ENCODE assay signal across 11 cellular contexts in the genomic region with DNA sequence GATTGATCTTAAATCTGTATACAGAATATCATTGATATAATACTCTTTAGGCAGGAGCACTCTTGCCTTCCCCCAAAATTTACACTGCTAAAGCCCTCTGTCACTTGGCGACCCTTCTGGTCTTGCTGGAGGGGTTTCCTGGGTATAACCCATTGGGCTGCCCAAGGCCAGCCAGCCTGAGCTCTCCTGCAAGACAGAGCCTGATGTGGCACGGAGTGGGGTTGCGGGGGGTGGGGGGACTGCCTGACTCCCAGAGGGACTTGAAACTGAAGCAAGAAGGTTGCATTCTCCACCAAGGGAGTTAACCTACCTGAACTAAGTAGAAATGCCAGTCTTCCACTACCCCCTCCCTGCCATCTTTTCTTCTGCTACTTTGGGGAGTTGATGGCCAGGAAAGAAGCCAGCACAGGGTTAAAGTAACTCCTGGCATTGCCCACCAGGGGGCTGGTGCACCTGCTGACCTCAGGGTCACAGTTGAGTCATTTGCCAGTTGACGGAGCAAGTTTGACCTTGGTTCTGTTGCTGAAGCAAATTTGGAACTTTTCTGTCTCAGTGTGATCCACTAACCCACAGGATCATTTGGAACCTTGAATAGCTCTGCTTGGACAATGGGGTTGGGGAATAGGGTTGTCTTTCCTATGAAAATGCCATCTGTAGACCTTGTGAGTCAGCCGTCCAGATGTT.
DNase-seq lines count a peak whose midpoint lies in the region; ATAC-seq, FAIRE-seq and TF ChIP-seq lines count a peak whose summit lies in the region.
"Had no signal": no experiment of that assay in that cellular context is flagged by ENCODE, and none has a peak within 500 bp of the region (broad histone marks: within the 10 kb centered on the region; RNA-seq: fewer than 3 reads in every experiment).

No MANE protein-coding gene starts in this region.

- H3K36me3 ChIP-seq in right atrium auricular region (peaks cover 81% of the 10 kb centered on the region), left ventricle myocardium inferior (peaks cover 79% of the 10 kb centered on the region), OCI-LY3 (replicated peaks; ENCODE audit: low read depth, low read length) (peaks cover 76% of the 10 kb centered on the region), endothelial cell of umbilical vein (ENCODE audit: control insufficient read depth in 2 of 2, extremely low read depth in 1 of 2, insufficient read depth in 2 of 2, low read length in 2 of 2) (peaks cover 30 to 50% of the 10 kb centered on the region in 2 experiments)

- BruUV-seq in endothelial cell of umbilical vein (replicated peaks; lab: Mats Ljungman, UMichigan), result no TSS peak

- no peaks in the 10 kb centered on the region for H3K27me3 ChIP-seq in right atrium auricular region
- no peaks in the 10 kb centered on the region for H3K27me3 ChIP-seq in left ventricle myocardium inferior (ENCODE audit: low read depth)
- H3K27me3 ChIP-seq in OCI-LY3 (ENCODE audit: low read depth, low read length), result no peaks in the 10 kb centered on the region
- H3K27me3 ChIP-seq in endothelial cell of umbilical vein (ENCODE audit: control insufficient read depth in 2 of 2, insufficient read depth in 2 of 2, low read length in 2 of 2), result no peaks in the 10 kb centered on the region
- H3K27me3 ChIP-seq: SJCRH30 had no signal

- no peak for FAIRE-seq in endothelial cell of umbilical vein (lab: Jason Lieb, UNC)

- H3K27ac Mint-ChIP-seq in type B pancreatic cell, result no peak overlapping the region

- POLR2A ChIA-PET in endothelial cell of umbilical vein (lab: Charles Lee), result no interaction called here

- no peaks in the 10 kb centered on the region for H3K9me1 ChIP-seq in endothelial cell of umbilical vein (replicated peaks; ENCODE audit: control insufficient read depth, extremely low read depth, insufficient read depth, low read length)

- H3K79me2 ChIP-seq in OCI-LY3 (ENCODE audit: low read length) (no peaks in the 10 kb centered on the region), endothelial cell of umbilical vein (ENCODE audit: control insufficient read depth, insufficient read depth, low read length) (peaks cover 13% of the 10 kb centered on the region)

- no peaks in the 10 kb centered on the region for H3K9me3 Mint-ChIP-seq in type B pancreatic cell

- H3K27me3 Mint-ChIP-seq in type B pancreatic cell, result no peaks in the 10 kb centered on the region

- H3K4me3 ChIP-seq in right atrium auricular region (no peak overlapping the region), left ventricle myocardium inferior (no peak overlapping the region), OCI-LY3 (ENCODE audit: low read length) (no peak overlapping the region), endothelial cell of umbilical vein (replicated peaks in 1 of 3; ENCODE audit: insufficient read depth in 1 of 3, low read depth in 1 of 3, low read length in 3 of 3) (no peak overlapping the region)
- H3K4me3 ChIP-seq: SJCRH30 had no signal

- CTCF ChIA-PET in endothelial cell of umbilical vein (lab: Charles Lee), result no interaction called here

- dilution Hi-C loops in endothelial cell of umbilical vein (cut with MboI; ENCODE audit: extremely low pct_ligation_motif_present, low sequenced_read_pairs), result no loop called here

- H3K4me2 ChIP-seq in OCI-LY3 (ENCODE audit: low read length) (no peak overlapping the region), endothelial cell of umbilical vein (ENCODE audit: insufficient read depth, low read length) (no peak overlapping the region)

- no peaks in the 10 kb centered on the region for H3K9me3 ChIP-seq in right atrium auricular region
- no peaks in the 10 kb centered on the region for H3K9me3 ChIP-seq in left ventricle myocardium inferior (replicated peaks)
- H3K9me3 ChIP-seq in OCI-LY3 (ENCODE audit: insufficient read depth, low read length), result no peaks in the 10 kb centered on the region
- no peaks in the 10 kb centered on the region for H3K9me3 ChIP-seq in endothelial cell of umbilical vein (replicated peaks; ENCODE audit: control insufficient read depth, insufficient read depth, low read length)
- H3K9me3 ChIP-seq: SJCRH30 had no signal

- no peak overlapping the region for H3K27ac ChIP-seq in right atrium auricular region
- H3K27ac ChIP-seq in left ventricle myocardium inferior (replicated peaks), result no peak overlapping the region
- no peak overlapping the region for H3K27ac ChIP-seq in OCI-LY3 (ENCODE audit: low read length)
- no peak overlapping the region for H3K27ac ChIP-seq in endothelial cell of umbilical vein (ENCODE audit: insufficient read depth, low read depth, low read length)
- H3K27ac ChIP-seq: SJCRH30 had no signal

- peaks cover 12% of the 10 kb centered on the region for H3K4me1 Mint-ChIP-seq in type B pancreatic cell (ENCODE audit: unreplicated experiment)

- intact Hi-C loops in left ventricle myocardium inferior (cut with micrococcal nuclease), result no loop called here
- intact Hi-C loops in endothelial cell of umbilical vein (cut with micrococcal nuclease), result no loop called here

- no peak for TF ChIP-seq POLR2A in endothelial cell of umbilical vein (IDR thresholded peaks at IDR 0.05; ENCODE audit: low read depth, low read length)

- peaks cover 44% of the 10 kb centered on the region for H3K36me3 Mint-ChIP-seq in type B pancreatic cell

- H4K20me1 ChIP-seq in OCI-LY3 (ENCODE audit: insufficient read depth, low read length) (peaks cover 19% of the 10 kb centered on the region; the same call in 1 of the 2 replicates), endothelial cell of umbilical vein (replicated peaks; ENCODE audit: control insufficient read depth, extremely low read depth, insufficient read depth, low read length) (no peaks in the 10 kb centered on the region)

- ATAC-seq in GM21381 (IDR thresholded peaks at IDR 0.05; ENCODE audit: unreplicated experiment), result no peak

- no peak overlapping the region for H2AFZ ChIP-seq in OCI-LY3 (ENCODE audit: low read depth, low read length)
- no peak overlapping the region for H2AFZ ChIP-seq in endothelial cell of umbilical vein (ENCODE audit: low read depth, low read length)

- no peak overlapping the region for H3K4me3 Mint-ChIP-seq in type B pancreatic cell

- TF ChIP-seq CTCF in right atrium auricular region (IDR thresholded peaks at IDR 0.05), result no peak
- no peak for TF ChIP-seq CTCF in left ventricle myocardium inferior (IDR thresholded peaks at IDR 0.05; ENCODE audit: borderline replicate concordance)
- peak; percentile 42 for TF ChIP-seq CTCF in OCI-LY3 (IDR thresholded peaks at IDR 0.05; ENCODE audit: low read depth, low read length)
- peak; percentile 23 to 40 for TF ChIP-seq CTCF in endothelial cell of umbilical vein (IDR thresholded peaks at IDR 0.05; ENCODE audit: extremely low read depth in 1 of 2, insufficient read depth in 1 of 2, low read depth in 1 of 2, low read length in 2 of 2)
- TF ChIP-seq CTCF in type B pancreatic cell (conservative IDR thresholded peaks at IDR 0.05), result peak; percentile 67

- DNase-seq in right atrium auricular region (ENCODE audit: low spot score) (peak; percentile 28), left ventricle myocardium inferior (no peak), endothelial cell of umbilical vein (ENCODE audit: low read depth, low spot score) (no peak), type B pancreatic cell (ENCODE audit: extremely low spot score, unreplicated experiment) (no peak), COR-L47 (lab: John Stamatoyannopoulos, UW) (no peak), NCI-H1417 treated with DMSO at 0.1 percent for 48 hours (lab: John Stamatoyannopoulos, UW) (no peak)
- DNase-seq: EL, NCI-H1694 had no signal

- H3K9ac ChIP-seq in OCI-LY3 (ENCODE audit: low read length), result no peak overlapping the region
- H3K9ac ChIP-seq in endothelial cell of umbilical vein (replicated peaks; ENCODE audit: extremely low read depth, insufficient read depth, low read length), result no peak overlapping the region

- H3K4me1 ChIP-seq in right atrium auricular region (peaks cover 0 to 21% of the 10 kb centered on the region in 2 donors), left ventricle myocardium inferior (peaks cover 20% of the 10 kb centered on the region), OCI-LY3 (ENCODE audit: low read length) (peaks cover 4% of the 10 kb centered on the region), endothelial cell of umbilical vein (ENCODE audit: control insufficient read depth, extremely low read depth, insufficient read depth, low read length) (peaks cover 19% of the 10 kb centered on the region)
- H3K4me1 ChIP-seq: SJCRH30 had no signal

TF ChIP-seq in endothelial cell of umbilical vein, 7 proteins besides CTCF, POLR2A, EP300 and RAD21:
- TF ChIP-seq POLR2AphosphoS5 (IDR thresholded peaks at IDR 0.05; ENCODE audit: insufficient read depth, low read depth, low read length) (peak; percentile 19), EZH2 (IDR thresholded peaks at IDR 0.05; ENCODE audit: borderline replicate concordance, low read depth, low read length, severe bottlenecking) (no peak), JUN (IDR thresholded peaks at IDR 0.05; ENCODE audit: borderline replicate concordance, insufficient read depth, insufficient read length, low read depth) (no peak)

Comparison
In these comparisons a context has a peak if more than half of its experiments do, and no peak if none do; other contexts are left out.
1. CTCF ChIP-seq: peak in OCI-LY3 (single experiment), endothelial cell of umbilical vein (2 of 2) and type B pancreatic cell (single experiment); none in right atrium auricular region (0 of 2) and left ventricle myocardium inferior (single experiment).